1 cellular context compared by ENCODE assay signal in genomic region chr19:8306235-8307054, GRCh38.
TF ChIP-seq lines count a peak whose summit lies in the region.

No MANE protein-coding gene starts in this region.

TF ChIP-seq in endothelial cell of umbilical vein, 7 proteins besides CTCF, POLR2A, EP300 and RAD21 (continued from another document):
- TF ChIP-seq MYC (IDR thresholded peaks at IDR 0.05; ENCODE audit: low read depth, low read length), result no peak
- TF ChIP-seq POLR2AphosphoS5 (IDR thresholded peaks at IDR 0.05; ENCODE audit: insufficient read depth, low read depth, low read length), result no peak
